2 cellular contexts compared by ENCODE assay signal in genomic region chrX:112731793-112732192, GRCh38.
TF ChIP-seq lines count a peak whose summit lies in the region.

No MANE protein-coding gene starts in this region.

TF ChIP-seq in HCT116, 20 proteins besides CTCF, POLR2A, EP300 and RAD21 (continued from another document):
- TF ChIP-seq MAX (IDR thresholded peaks at IDR 0.05) (no peak), EZH2 (IDR thresholded peaks at IDR 0.05) (no peak), SIN3A (IDR thresholded peaks at IDR 0.05; ENCODE audit: low read depth) (no peak), ZFX (IDR thresholded peaks at IDR 0.05) (no peak), CEBPB (IDR thresholded peaks at IDR 0.05; ENCODE audit: low read depth) (no peak), SRF (IDR thresholded peaks at IDR 0.05; ENCODE audit: low read depth) (no peak), YY1 (IDR thresholded peaks at IDR 0.05; ENCODE audit: extremely low read depth, insufficient replicate concordance, low read depth, low read length) (no peak), JUND (IDR thresholded peaks at IDR 0.05) (no peak), FOSL1 (IDR thresholded peaks at IDR 0.05; ENCODE audit: low read depth) (no peak), ZBTB33 (IDR thresholded peaks at IDR 0.05; ENCODE audit: extremely low read depth, insufficient replicate concordance, low read length) (no peak), EZH2phosphoT487 (IDR thresholded peaks at IDR 0.05; ENCODE audit: borderline replicate concordance) (no peak), SP1 (IDR thresholded peaks at IDR 0.05; ENCODE audit: low read depth) (no peak), ELF1 (IDR thresholded peaks at IDR 0.05; ENCODE audit: borderline replicate concordance, low read depth) (no peak), ATF3 (IDR thresholded peaks at IDR 0.05) (no peak)

TF ChIP-seq in HepG2, 621 proteins besides CTCF, POLR2A, EP300 and RAD21:
- TF ChIP-seq, protein P1, sequence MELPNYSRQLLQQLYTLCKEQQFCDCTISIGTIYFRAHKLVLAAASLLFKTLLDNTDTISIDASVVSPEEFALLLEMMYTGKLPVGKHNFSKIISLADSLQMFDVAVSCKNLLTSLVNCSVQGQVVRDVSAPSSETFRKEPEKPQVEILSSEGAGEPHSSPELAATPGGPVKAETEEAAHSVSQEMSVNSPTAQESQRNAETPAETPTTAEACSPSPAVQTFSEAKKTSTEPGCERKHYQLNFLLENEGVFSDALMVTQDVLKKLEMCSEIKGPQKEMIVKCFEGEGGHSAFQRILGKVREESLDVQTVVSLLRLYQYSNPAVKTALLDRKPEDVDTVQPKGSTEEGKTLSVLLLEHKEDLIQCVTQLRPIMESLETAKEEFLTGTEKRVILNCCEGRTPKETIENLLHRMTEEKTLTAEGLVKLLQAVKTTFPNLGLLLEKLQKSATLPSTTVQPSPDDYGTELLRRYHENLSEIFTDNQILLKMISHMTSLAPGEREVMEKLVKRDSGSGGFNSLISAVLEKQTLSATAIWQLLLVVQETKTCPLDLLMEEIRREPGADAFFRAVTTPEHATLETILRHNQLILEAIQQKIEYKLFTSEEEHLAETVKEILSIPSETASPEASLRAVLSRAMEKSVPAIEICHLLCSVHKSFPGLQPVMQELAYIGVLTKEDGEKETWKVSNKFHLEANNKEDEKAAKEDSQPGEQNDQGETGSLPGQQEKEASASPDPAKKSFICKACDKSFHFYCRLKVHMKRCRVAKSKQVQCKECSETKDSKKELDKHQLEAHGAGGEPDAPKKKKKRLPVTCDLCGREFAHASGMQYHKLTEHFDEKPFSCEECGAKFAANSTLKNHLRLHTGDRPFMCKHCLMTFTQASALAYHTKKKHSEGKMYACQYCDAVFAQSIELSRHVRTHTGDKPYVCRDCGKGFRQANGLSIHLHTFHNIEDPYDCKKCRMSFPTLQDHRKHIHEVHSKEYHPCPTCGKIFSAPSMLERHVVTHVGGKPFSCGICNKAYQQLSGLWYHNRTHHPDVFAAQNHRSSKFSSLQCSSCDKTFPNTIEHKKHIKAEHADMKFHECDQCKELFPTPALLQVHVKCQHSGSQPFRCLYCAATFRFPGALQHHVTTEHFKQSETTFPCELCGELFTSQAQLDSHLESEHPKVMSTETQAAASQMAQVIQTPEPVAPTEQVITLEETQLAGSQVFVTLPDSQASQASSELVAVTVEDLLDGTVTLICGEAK (IDR thresholded peaks at IDR 0.05), result no peak
- TF ChIP-seq, protein P1 (CRISPR knock-in tag; IDR thresholded peaks at IDR 0.05), result no peak
- TF ChIP-seq, protein P2, sequence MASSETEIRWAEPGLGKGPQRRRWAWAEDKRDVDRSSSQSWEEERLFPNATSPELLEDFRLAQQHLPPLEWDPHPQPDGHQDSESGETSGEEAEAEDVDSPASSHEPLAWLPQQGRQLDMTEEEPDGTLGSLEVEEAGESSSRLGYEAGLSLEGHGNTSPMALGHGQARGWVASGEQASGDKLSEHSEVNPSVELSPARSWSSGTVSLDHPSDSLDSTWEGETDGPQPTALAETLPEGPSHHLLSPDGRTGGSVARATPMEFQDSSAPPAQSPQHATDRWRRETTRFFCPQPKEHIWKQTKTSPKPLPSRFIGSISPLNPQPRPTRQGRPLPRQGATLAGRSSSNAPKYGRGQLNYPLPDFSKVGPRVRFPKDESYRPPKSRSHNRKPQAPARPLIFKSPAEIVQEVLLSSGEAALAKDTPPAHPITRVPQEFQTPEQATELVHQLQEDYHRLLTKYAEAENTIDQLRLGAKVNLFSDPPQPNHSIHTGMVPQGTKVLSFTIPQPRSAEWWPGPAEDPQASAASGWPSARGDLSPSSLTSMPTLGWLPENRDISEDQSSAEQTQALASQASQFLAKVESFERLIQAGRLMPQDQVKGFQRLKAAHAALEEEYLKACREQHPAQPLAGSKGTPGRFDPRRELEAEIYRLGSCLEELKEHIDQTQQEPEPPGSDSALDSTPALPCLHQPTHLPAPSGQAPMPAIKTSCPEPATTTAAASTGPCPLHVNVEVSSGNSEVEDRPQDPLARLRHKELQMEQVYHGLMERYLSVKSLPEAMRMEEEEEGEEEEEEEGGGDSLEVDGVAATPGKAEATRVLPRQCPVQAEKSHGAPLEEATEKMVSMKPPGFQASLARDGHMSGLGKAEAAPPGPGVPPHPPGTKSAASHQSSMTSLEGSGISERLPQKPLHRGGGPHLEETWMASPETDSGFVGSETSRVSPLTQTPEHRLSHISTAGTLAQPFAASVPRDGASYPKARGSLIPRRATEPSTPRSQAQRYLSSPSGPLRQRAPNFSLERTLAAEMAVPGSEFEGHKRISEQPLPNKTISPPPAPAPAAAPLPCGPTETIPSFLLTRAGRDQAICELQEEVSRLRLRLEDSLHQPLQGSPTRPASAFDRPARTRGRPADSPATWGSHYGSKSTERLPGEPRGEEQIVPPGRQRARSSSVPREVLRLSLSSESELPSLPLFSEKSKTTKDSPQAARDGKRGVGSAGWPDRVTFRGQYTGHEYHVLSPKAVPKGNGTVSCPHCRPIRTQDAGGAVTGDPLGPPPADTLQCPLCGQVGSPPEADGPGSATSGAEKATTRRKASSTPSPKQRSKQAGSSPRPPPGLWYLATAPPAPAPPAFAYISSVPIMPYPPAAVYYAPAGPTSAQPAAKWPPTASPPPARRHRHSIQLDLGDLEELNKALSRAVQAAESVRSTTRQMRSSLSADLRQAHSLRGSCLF (CRISPR knock-in tag; IDR thresholded peaks at IDR 0.05; ENCODE audit: borderline replicate concordance), result no peak
- TF ChIP-seq KLF11 (CRISPR knock-in tag; IDR thresholded peaks at IDR 0.05) (no peak), ZNF205 (CRISPR knock-in tag; IDR thresholded peaks at IDR 0.05) (no peak), ZIK1 (CRISPR knock-in tag; IDR thresholded peaks at IDR 0.05; ENCODE audit: borderline replicate concordance, low read depth) (no peak), CBX1 (IDR thresholded peaks at IDR 0.05; ENCODE audit: low read depth) (no peak), MIER2 (CRISPR knock-in tag; IDR thresholded peaks at IDR 0.05) (no peak), ZEB1 (IDR thresholded peaks at IDR 0.05; ENCODE audit: insufficient replicate concordance, low read depth) (no peak), ZNF639 (CRISPR knock-in tag; conservative IDR thresholded peaks at IDR 0.05) (no peak), ZNF737 (CRISPR knock-in tag; IDR thresholded peaks at IDR 0.05; ENCODE audit: borderline replicate concordance) (no peak), HES4 (CRISPR knock-in tag; IDR thresholded peaks at IDR 0.05; ENCODE audit: borderline replicate concordance) (no peak), NCOA2 (CRISPR knock-in tag; IDR thresholded peaks at IDR 0.05) (no peak), ATRX (CRISPR knock-in tag; IDR thresholded peaks at IDR 0.05; ENCODE audit: borderline replicate concordance) (no peak), PAX8 (CRISPR knock-in tag; IDR thresholded peaks at IDR 0.05; ENCODE audit: borderline replicate concordance) (no peak), ADNP (CRISPR knock-in tag; IDR thresholded peaks at IDR 0.05) (no peak)
- TF ChIP-seq, protein P3, sequence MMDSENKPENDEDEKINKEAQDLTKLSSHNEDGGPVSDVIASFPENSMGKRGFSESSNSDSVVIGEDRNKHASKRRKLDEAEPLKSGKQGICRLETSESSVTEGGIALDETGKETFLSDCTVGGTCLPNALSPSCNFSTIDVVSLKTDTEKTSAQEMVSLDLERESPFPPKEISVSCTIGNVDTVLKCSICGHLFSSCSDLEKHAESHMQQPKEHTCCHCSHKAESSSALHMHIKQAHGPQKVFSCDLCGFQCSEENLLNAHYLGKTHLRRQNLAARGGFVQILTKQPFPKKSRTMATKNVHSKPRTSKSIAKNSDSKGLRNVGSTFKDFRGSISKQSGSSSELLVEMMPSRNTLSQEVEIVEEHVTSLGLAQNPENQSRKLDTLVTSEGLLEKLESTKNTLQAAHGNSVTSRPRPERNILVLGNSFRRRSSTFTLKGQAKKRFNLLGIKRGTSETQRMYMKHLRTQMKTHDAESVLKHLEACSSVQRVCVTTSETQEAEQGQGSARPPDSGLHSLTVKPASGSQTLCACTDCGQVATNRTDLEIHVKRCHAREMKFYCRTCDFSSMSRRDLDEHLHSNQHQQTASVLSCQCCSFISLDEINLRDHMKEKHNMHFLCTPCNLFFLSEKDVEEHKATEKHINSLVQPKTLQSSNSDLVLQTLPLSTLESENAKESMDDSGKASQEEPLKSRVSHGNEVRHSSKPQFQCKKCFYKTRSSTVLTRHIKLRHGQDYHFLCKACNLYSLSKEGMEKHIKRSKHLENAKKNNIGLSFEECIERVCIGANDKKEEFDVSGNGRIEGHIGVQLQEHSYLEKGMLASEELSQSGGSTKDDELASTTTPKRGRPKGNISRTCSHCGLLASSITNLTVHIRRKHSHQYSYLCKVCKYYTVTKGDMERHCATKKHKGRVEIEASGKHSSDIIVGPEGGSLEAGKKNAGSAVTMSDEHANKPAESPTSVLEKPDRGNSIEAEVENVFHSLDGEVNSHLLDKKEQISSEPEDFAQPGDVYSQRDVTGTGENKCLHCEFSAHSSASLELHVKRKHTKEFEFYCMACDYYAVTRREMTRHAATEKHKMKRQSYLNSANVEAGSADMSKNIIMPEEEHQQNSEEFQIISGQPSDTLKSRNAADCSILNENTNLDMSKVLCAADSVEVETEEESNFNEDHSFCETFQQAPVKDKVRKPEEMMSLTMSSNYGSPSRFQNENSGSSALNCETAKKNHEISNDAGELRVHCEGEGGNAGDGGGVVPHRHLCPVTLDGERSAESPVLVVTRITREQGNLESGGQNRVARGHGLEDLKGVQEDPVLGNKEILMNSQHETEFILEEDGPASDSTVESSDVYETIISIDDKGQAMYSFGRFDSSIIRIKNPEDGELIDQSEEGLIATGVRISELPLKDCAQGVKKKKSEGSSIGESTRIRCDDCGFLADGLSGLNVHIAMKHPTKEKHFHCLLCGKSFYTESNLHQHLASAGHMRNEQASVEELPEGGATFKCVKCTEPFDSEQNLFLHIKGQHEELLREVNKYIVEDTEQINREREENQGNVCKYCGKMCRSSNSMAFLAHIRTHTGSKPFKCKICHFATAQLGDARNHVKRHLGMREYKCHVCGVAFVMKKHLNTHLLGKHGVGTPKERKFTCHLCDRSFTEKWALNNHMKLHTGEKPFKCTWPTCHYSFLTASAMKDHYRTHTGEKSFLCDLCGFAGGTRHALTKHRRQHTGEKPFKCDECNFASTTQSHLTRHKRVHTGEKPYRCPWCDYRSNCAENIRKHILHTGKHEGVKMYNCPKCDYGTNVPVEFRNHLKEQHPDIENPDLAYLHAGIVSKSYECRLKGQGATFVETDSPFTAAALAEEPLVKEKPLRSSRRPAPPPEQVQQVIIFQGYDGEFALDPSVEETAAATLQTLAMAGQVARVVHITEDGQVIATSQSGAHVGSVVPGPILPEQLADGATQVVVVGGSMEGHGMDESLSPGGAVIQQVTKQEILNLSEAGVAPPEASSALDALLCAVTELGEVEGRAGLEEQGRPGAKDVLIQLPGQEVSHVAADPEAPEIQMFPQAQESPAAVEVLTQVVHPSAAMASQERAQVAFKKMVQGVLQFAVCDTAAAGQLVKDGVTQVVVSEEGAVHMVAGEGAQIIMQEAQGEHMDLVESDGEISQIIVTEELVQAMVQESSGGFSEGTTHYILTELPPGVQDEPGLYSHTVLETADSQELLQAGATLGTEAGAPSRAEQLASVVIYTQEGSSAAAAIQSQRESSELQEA (CRISPR knock-in tag; IDR thresholded peaks at IDR 0.05; ENCODE audit: not compliant biosample characterization), result no peak
